In genomic region chr10:70656489-70656888, GRCh38 we compare ENCODE assay signal across 1 cellular context.
TF ChIP-seq lines count a peak whose summit lies in the region.

No MANE protein-coding gene starts in this region.

TF ChIP-seq in K562, 482 proteins besides CTCF, POLR2A, EP300 and RAD21 (continued from another document):
- TF ChIP-seq, protein P1, sequence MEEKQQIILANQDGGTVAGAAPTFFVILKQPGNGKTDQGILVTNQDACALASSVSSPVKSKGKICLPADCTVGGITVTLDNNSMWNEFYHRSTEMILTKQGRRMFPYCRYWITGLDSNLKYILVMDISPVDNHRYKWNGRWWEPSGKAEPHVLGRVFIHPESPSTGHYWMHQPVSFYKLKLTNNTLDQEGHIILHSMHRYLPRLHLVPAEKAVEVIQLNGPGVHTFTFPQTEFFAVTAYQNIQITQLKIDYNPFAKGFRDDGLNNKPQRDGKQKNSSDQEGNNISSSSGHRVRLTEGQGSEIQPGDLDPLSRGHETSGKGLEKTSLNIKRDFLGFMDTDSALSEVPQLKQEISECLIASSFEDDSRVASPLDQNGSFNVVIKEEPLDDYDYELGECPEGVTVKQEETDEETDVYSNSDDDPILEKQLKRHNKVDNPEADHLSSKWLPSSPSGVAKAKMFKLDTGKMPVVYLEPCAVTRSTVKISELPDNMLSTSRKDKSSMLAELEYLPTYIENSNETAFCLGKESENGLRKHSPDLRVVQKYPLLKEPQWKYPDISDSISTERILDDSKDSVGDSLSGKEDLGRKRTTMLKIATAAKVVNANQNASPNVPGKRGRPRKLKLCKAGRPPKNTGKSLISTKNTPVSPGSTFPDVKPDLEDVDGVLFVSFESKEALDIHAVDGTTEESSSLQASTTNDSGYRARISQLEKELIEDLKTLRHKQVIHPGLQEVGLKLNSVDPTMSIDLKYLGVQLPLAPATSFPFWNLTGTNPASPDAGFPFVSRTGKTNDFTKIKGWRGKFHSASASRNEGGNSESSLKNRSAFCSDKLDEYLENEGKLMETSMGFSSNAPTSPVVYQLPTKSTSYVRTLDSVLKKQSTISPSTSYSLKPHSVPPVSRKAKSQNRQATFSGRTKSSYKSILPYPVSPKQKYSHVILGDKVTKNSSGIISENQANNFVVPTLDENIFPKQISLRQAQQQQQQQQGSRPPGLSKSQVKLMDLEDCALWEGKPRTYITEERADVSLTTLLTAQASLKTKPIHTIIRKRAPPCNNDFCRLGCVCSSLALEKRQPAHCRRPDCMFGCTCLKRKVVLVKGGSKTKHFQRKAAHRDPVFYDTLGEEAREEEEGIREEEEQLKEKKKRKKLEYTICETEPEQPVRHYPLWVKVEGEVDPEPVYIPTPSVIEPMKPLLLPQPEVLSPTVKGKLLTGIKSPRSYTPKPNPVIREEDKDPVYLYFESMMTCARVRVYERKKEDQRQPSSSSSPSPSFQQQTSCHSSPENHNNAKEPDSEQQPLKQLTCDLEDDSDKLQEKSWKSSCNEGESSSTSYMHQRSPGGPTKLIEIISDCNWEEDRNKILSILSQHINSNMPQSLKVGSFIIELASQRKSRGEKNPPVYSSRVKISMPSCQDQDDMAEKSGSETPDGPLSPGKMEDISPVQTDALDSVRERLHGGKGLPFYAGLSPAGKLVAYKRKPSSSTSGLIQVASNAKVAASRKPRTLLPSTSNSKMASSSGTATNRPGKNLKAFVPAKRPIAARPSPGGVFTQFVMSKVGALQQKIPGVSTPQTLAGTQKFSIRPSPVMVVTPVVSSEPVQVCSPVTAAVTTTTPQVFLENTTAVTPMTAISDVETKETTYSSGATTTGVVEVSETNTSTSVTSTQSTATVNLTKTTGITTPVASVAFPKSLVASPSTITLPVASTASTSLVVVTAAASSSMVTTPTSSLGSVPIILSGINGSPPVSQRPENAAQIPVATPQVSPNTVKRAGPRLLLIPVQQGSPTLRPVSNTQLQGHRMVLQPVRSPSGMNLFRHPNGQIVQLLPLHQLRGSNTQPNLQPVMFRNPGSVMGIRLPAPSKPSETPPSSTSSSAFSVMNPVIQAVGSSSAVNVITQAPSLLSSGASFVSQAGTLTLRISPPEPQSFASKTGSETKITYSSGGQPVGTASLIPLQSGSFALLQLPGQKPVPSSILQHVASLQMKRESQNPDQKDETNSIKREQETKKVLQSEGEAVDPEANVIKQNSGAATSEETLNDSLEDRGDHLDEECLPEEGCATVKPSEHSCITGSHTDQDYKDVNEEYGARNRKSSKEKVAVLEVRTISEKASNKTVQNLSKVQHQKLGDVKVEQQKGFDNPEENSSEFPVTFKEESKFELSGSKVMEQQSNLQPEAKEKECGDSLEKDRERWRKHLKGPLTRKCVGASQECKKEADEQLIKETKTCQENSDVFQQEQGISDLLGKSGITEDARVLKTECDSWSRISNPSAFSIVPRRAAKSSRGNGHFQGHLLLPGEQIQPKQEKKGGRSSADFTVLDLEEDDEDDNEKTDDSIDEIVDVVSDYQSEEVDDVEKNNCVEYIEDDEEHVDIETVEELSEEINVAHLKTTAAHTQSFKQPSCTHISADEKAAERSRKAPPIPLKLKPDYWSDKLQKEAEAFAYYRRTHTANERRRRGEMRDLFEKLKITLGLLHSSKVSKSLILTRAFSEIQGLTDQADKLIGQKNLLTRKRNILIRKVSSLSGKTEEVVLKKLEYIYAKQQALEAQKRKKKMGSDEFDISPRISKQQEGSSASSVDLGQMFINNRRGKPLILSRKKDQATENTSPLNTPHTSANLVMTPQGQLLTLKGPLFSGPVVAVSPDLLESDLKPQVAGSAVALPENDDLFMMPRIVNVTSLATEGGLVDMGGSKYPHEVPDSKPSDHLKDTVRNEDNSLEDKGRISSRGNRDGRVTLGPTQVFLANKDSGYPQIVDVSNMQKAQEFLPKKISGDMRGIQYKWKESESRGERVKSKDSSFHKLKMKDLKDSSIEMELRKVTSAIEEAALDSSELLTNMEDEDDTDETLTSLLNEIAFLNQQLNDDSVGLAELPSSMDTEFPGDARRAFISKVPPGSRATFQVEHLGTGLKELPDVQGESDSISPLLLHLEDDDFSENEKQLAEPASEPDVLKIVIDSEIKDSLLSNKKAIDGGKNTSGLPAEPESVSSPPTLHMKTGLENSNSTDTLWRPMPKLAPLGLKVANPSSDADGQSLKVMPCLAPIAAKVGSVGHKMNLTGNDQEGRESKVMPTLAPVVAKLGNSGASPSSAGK (IDR thresholded peaks at IDR 0.05) = no peak
